In the genomic region with DNA sequence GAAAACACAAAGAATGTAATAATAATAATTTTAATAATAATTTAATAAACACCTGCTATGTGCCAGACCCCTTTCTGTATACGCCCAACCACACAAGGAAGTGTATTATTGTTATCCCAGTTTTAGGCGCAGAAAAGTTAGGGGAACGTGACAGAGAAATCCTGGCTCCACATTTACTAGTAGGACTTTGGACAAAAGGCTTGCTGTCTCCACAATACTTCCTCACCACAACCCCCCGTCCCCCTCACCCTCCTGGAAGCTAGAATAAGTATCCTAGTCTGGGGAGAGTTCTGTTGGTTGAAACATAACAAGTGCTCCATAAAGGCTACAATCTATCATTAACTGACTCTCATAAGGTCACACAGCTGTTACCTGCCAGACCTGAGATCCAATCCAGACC, we compare ENCODE assay signal across 1 cellular context.
TF ChIP-seq lines count a peak whose summit lies in the region.

No MANE protein-coding gene starts in this region.

TF ChIP-seq in WTC11, 78 proteins besides CTCF, POLR2A, EP300 and RAD21 (continued from another document):
- TF ChIP-seq, protein P1, sequence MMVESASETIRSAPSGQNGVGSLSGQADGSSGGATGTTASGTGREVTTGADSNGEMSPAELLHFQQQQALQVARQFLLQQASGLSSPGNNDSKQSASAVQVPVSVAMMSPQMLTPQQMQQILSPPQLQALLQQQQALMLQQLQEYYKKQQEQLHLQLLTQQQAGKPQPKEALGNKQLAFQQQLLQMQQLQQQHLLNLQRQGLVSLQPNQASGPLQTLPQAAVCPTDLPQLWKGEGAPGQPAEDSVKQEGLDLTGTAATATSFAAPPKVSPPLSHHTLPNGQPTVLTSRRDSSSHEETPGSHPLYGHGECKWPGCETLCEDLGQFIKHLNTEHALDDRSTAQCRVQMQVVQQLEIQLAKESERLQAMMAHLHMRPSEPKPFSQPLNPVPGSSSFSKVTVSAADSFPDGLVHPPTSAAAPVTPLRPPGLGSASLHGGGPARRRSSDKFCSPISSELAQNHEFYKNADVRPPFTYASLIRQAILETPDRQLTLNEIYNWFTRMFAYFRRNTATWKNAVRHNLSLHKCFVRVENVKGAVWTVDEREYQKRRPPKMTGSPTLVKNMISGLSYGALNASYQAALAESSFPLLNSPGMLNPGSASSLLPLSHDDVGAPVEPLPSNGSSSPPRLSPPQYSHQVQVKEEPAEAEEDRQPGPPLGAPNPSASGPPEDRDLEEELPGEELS (CRISPR knock-in tag; IDR thresholded peaks at IDR 0.05), result no peak
